15 cellular contexts compared by ENCODE assay signal in the genomic region with DNA sequence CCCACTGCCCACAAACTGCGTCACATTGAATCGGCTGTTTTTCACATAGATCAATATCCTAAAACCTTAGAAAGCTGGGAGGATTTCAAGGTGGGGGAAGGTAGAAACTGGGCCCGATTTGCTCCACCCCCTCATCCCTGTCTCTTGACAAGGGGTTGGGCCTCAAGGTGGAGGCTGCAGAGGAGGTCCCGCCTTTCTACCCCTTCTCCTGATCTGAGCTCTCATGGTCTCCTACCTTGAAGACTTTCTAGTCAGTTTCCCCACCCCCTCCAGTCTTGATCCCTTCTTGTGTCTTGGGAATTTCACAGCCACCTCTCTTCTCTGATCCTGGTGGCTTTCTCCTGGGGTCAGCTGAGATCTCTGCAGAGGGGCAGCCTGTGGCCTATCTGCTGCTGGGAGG.
"Had no signal": no experiment of that assay in that cellular context is flagged by ENCODE, and none has a peak within 500 bp of the region (broad histone marks: within the 10 kb centered on the region; RNA-seq: fewer than 3 reads in every experiment).

No MANE protein-coding gene starts in this region.

- H3K4me2 ChIP-seq: smooth muscle cell had no signal

- FAIRE-seq: bronchial epithelial cell had no signal

- H3K27ac ChIP-seq: colonic mucosa, gastroesophageal sphincter, transverse colon had no signal

- H3K36me3 Mint-ChIP-seq: activated naive CD8-positive, alpha-beta T cell treated with anti-CD3 and anti-CD28 coated beads, Interleukin-2, amount 10 ng/mL, durations not matched to agents 7 days and 5 days; stimulated activated naive B cell treated with anti-CD40 and anti-IgM and Interleukin-4, amounts not matched to agents 10 μg/mL and 1 μg/mL and 100 μg/mL, for 72 hours had no signal

- ATAC-seq: activated T-cell treated with anti-CD3 and anti-CD28 coated beads, Interleukin-2, amount 50 U/mL, for 72 hours; gastroesophageal sphincter; right cardiac atrium; stimulated activated naive B cell treated with anti-CD40 and anti-IgM and Interleukin-4, amounts not matched to agents 10 μg/mL and 1 μg/mL and 100 μg/mL, for 72 hours had no signal

- H3K27me3 ChIP-seq: colonic mucosa, gastroesophageal sphincter, transverse colon had no signal

- H3K36me3 ChIP-seq: colonic mucosa, gastroesophageal sphincter, transverse colon had no signal

- H3K9me3 ChIP-seq: colonic mucosa, gastroesophageal sphincter, transverse colon had no signal

- H3K9me3 Mint-ChIP-seq: activated naive CD8-positive, alpha-beta T cell treated with anti-CD3 and anti-CD28 coated beads, Interleukin-2, amount 10 ng/mL, durations not matched to agents 7 days and 5 days; activated T-cell treated with anti-CD3 and anti-CD28 coated beads, Interleukin-2, amount 50 U/mL, for 72 hours; stimulated activated naive B cell treated with anti-CD40 and anti-IgM and Interleukin-4, amounts not matched to agents 10 μg/mL and 1 μg/mL and 100 μg/mL, for 72 hours had no signal

- H3K27me3 Mint-ChIP-seq: activated naive CD8-positive, alpha-beta T cell treated with anti-CD3 and anti-CD28 coated beads, Interleukin-2, amount 10 ng/mL, durations not matched to agents 7 days and 5 days; stimulated activated naive B cell treated with anti-CD40 and anti-IgM and Interleukin-4, amounts not matched to agents 10 μg/mL and 1 μg/mL and 100 μg/mL, for 72 hours had no signal

- H3K4me3 Mint-ChIP-seq: activated naive CD8-positive, alpha-beta T cell treated with anti-CD3 and anti-CD28 coated beads, Interleukin-2, amount 10 ng/mL, durations not matched to agents 7 days and 5 days; activated T-cell treated with anti-CD3 and anti-CD28 coated beads, Interleukin-2, amount 50 U/mL, for 72 hours; stimulated activated naive B cell treated with anti-CD40 and anti-IgM and Interleukin-4, amounts not matched to agents 10 μg/mL and 1 μg/mL and 100 μg/mL, for 72 hours had no signal

- DNase-seq: activated CD4-positive, alpha-beta T cell treated with anti-CD3 and anti-CD28 coated beads, Interleukin-2, amount 50 U/mL, for 4 hours; activated CD4-positive, CD25-positive, alpha-beta regulatory T cell treated with anti-CD3 and anti-CD28 coated beads, Interleukin-2, amount 50 U/mL, for 72 hours; activated naive CD8-positive, alpha-beta T cell treated with anti-CD3 and anti-CD28 coated beads, Interleukin-2, amount 10 ng/mL, durations not matched to agents 7 days and 5 days; activated T-cell treated with anti-CD3 and anti-CD28 coated beads, Interleukin-2, amount 50 U/mL, for 72 hours; aorta; colonic mucosa; effector CD8-positive, alpha-beta T cell; nucleus accumbens; right cardiac atrium; stimulated activated naive B cell treated with anti-CD40 and anti-IgM and Interleukin-4, amounts not matched to agents 10 μg/mL and 1 μg/mL and 100 μg/mL, for 72 hours; T-helper 2 cell; transverse colon had no signal

- H3K27ac Mint-ChIP-seq: activated naive CD8-positive, alpha-beta T cell treated with anti-CD3 and anti-CD28 coated beads, Interleukin-2, amount 10 ng/mL, durations not matched to agents 7 days and 5 days; stimulated activated naive B cell treated with anti-CD40 and anti-IgM and Interleukin-4, amounts not matched to agents 10 μg/mL and 1 μg/mL and 100 μg/mL, for 72 hours had no signal

- H3K4me3 ChIP-seq: colonic mucosa, gastroesophageal sphincter, smooth muscle cell, transverse colon had no signal
